27 cellular contexts compared by ENCODE assay signal in genomic region chr4:74266081-74266480, GRCh38. TPM values are rescaled to one million over a fixed set of nuclear protein-coding genes. Genes with fewer than 3 reads are reported as not detected.
DNase-seq lines count a peak whose midpoint lies in the region; FAIRE-seq and TF ChIP-seq lines count a peak whose summit lies in the region.
"Had no signal": no experiment of that assay in that cellular context is flagged by ENCODE, and none has a peak within 500 bp of the region (broad histone marks: within the 10 kb centered on the region; RNA-seq: fewer than 3 reads in every experiment).

No MANE protein-coding gene starts in this region.

- no peaks in the 10 kb centered on the region for H3K9me3 ChIP-seq in keratinocyte (ENCODE audit: control insufficient read depth, low read depth, low read length)

- no peak overlapping the region for H3K4me3 Mint-ChIP-seq in type B pancreatic cell
- H3K4me3 Mint-ChIP-seq: CD8-positive, alpha-beta memory T cell; H9 had no signal

- H3K27ac ChIP-seq in keratinocyte (ENCODE audit: control insufficient read depth, insufficient read depth, low read length): no peak overlapping the region
- H3K27ac ChIP-seq: HL-60 had no signal

- no peak overlapping the region for H3K9ac ChIP-seq in keratinocyte (ENCODE audit: control insufficient read depth, extremely low read depth, insufficient read depth, low read length)

- H3K4me2 ChIP-seq in keratinocyte (ENCODE audit: control insufficient read depth, extremely low read depth, insufficient read depth, low read depth, low read length): no peak overlapping the region

- no peak for FAIRE-seq in bronchial epithelial cell (lab: Jason Lieb, UNC)
- peak; percentile 26 for FAIRE-seq in keratinocyte (lab: Jason Lieb, UNC)

- H3K27me3 Mint-ChIP-seq in type B pancreatic cell: no peaks in the 10 kb centered on the region

- H3K4me3 ChIP-seq in bronchial epithelial cell (ENCODE audit: low read depth, low read length): no peak overlapping the region
- no peak overlapping the region for H3K4me3 ChIP-seq in keratinocyte (ENCODE audit: control insufficient read depth in 2 of 3, extremely low read depth in 1 of 3, insufficient read depth in 2 of 3, low read depth in 1 of 3, low read length in 3 of 3)

- H3K9me3 Mint-ChIP-seq in type B pancreatic cell: no peaks in the 10 kb centered on the region
- H3K9me3 Mint-ChIP-seq: CD8-positive, alpha-beta memory T cell; H9 had no signal

- H3K4me1 Mint-ChIP-seq in type B pancreatic cell (ENCODE audit: unreplicated experiment): no peaks in the 10 kb centered on the region
- H3K4me1 Mint-ChIP-seq: CD8-positive, alpha-beta memory T cell; H9 had no signal

- DNase-seq in EH (ENCODE audit: low read depth): peak; percentile 12
- DNase-seq in HT1080 (ENCODE audit: low read depth): peak; percentile 1
- DNase-seq in bronchial epithelial cell (ENCODE audit: low read depth): peak; percentile 25
- no peak for DNase-seq in keratinocyte (ENCODE audit: low read depth, low spot score)
- no peak for DNase-seq in NCI-H2171 (lab: John Stamatoyannopoulos, UW)
- no peak for DNase-seq in NAMALWA (ENCODE audit: low spot score)
- DNase-seq in amniotic stem cell (lab: John Stamatoyannopoulos, UW): no peak
- DNase-seq in type B pancreatic cell (ENCODE audit: extremely low spot score, unreplicated experiment): no peak
- DNase-seq: AML-193; C1 segment of cervical spinal cord; Calu3; CD8-positive, alpha-beta memory T cell; DMS153; GF-D8; H9; KG1; MV-4-11; NCI-H1694; NCI-H2081; NCI-H2171 treated with DMSO at 0.1 percent for 48 hours; NCI-H524 treated with DMSO at 0.1 percent for 48 hours; NCI-H82; SHP77 had no signal

- H4K20me1 ChIP-seq in keratinocyte (ENCODE audit: control insufficient read depth, extremely low read depth, insufficient read depth, low read length): no peaks in the 10 kb centered on the region

- H3K27me3 ChIP-seq in bronchial epithelial cell (ENCODE audit: control insufficient read depth, insufficient read depth, low read length): no peaks in the 10 kb centered on the region
- no peaks in the 10 kb centered on the region for H3K27me3 ChIP-seq in keratinocyte (ENCODE audit: control insufficient read depth, extremely low read depth, insufficient read depth, low read length)

- H3K79me2 ChIP-seq in keratinocyte (ENCODE audit: control insufficient read depth, insufficient read depth, low read length): no peaks in the 10 kb centered on the region

- H3K4me1 ChIP-seq in keratinocyte (ENCODE audit: control insufficient read depth, extremely low read depth, insufficient read depth, low read length): peaks cover 23% of the 10 kb centered on the region

- no peaks in the 10 kb centered on the region for H3K9me1 ChIP-seq in keratinocyte (ENCODE audit: control insufficient read depth, extremely low read depth, insufficient read depth, low read length)

- dilution Hi-C loops in keratinocyte (cut with MboI; ENCODE audit: extremely low pct_ligation_motif_present, low sequenced_read_pairs): no loop called here

- H2AFZ ChIP-seq in keratinocyte (ENCODE audit: control insufficient read depth, low read length): no peak overlapping the region

- H3K36me3 ChIP-seq in bronchial epithelial cell (ENCODE audit: control insufficient read depth, insufficient read depth, low read length) (no peaks in the 10 kb centered on the region), keratinocyte (ENCODE audit: control insufficient read depth in 2 of 2, extremely low read depth in 1 of 2, insufficient read depth in 2 of 2, low read length in 2 of 2) (no peaks in the 10 kb centered on the region)

- H3K27ac Mint-ChIP-seq in type B pancreatic cell: no peak overlapping the region
- H3K27ac Mint-ChIP-seq: H9 had no signal

- TF ChIP-seq CTCF in bronchial epithelial cell (IDR thresholded peaks at IDR 0.05; ENCODE audit: insufficient read depth, low read length, severe bottlenecking) (no peak), keratinocyte (optimal IDR thresholded peaks at IDR 0.05 in 1 of 3, IDR thresholded peaks at IDR 0.05 in 1 of 3, conservative IDR thresholded peaks at IDR 0.05 in 1 of 3; ENCODE audit: extremely low read depth in 1 of 3, insufficient read depth in 2 of 3, low read length in 3 of 3) (no peak), type B pancreatic cell (conservative IDR thresholded peaks at IDR 0.05) (no peak)

- no peaks in the 10 kb centered on the region for H3K36me3 Mint-ChIP-seq in type B pancreatic cell
- H3K36me3 Mint-ChIP-seq: CD8-positive, alpha-beta memory T cell had no signal

RNA-seq across cellular contexts. Expression of gene EPGN, which starts 42.2 kb away (rescaled TPM):
- not detected in 2 replicates for total RNA-seq in HT1080 (2014; rRNA removed; shearing (Covaris generic))
- polyA plus RNA-seq in HT1080 (2015; cell fraction: cytosol; rRNA removed): not detected in 2 replicates
- not detected in 2 replicates for polyA plus RNA-seq in HT1080 (2015; cell fraction: nucleus; rRNA removed)
- total RNA-seq in bronchial epithelial cell (7.9 and 129 TPM in 2 replicates), type B pancreatic cell (ENCODE audit: low replicate concordance) (2.4 and 16.6 TPM in 2 replicates)
- 212 to 506 TPM (median 330 TPM) in 3 replicates for polyA plus RNA-seq in keratinocyte
- 78.9 TPM for polyA plus RNA-seq in keratinocyte (2011; ENCODE audit: low read depth)
- polyA plus RNA-seq in keratinocyte (2011; cell fraction: cytosol; rRNA removed): 255 and 468 TPM in 2 replicates
- polyA plus RNA-seq in keratinocyte (2011; cell fraction: nucleus; rRNA removed): 510 and 522 TPM in 2 replicates
- 163 and 164 TPM in 2 replicates for polyA plus RNA-seq in keratinocyte (2012; ENCODE audit: low replicate concordance)
- polyA minus RNA-seq in keratinocyte: 143 to 411 TPM (median 318 TPM) in 3 replicates
- 253 TPM for polyA minus RNA-seq in keratinocyte (2011; cell fraction: cytosol; rRNA and poly(A)+ RNA removed)
- polyA minus RNA-seq in keratinocyte (2011; cell fraction: nucleus; rRNA and poly(A)+ RNA removed): 338 and 667 TPM in 2 replicates
- total RNA-seq: A172; CD8-positive, alpha-beta memory T cell; H9; HT-29 had no signal
- polyA plus RNA-seq: AG04450; CD8-positive, alpha-beta memory T cell had no signal

Comparison
In these comparisons a context has a peak if more than half of its experiments do, and no peak if none do; other contexts are left out.
1. DNase-seq: peak in EH (single experiment), HT1080 (single experiment) and bronchial epithelial cell (single experiment); none in keratinocyte (single experiment), NCI-H2171 (single experiment), NAMALWA (single experiment), amniotic stem cell (single experiment) and type B pancreatic cell (single experiment).